19 cellular contexts compared by ENCODE assay signal in genomic region chr19:49020342-49020741, GRCh38. TPM values are rescaled to one million over a fixed set of nuclear protein-coding genes. Genes with fewer than 3 reads are reported as not detected.
A peak's percentile ranks its signal among the peaks of the same experiment; 100 is the strongest.
DNase-seq lines count a peak whose midpoint lies in the region; ATAC-seq and TF ChIP-seq lines count a peak whose summit lies in the region.
"Had no signal": no experiment of that assay in that cellular context is flagged by ENCODE, and none has a peak within 500 bp of the region (broad histone marks: within the 10 kb centered on the region; RNA-seq: fewer than 3 reads in every experiment).

No MANE protein-coding gene starts in this region.

- H3K36me3 ChIP-seq in BLaER1 (peaks cover 18% of the 10 kb centered on the region), OCI-LY7 (ENCODE audit: insufficient read depth, low read length) (peaks cover 11% of the 10 kb centered on the region), mucosa of descending colon (ENCODE audit: low read depth) (no peaks in the 10 kb centered on the region), upper lobe of right lung (peaks cover 4% of the 10 kb centered on the region)

- no peaks in the 10 kb centered on the region for H3K79me2 ChIP-seq in OCI-LY7 (ENCODE audit: insufficient read depth, low read depth, low read length)

- H3K27ac ChIP-seq in BLaER1 (no peak overlapping the region), OCI-LY7 (ENCODE audit: low read depth, low read length, poor library complexity, severe bottlenecking) (no peak overlapping the region), upper lobe of right lung (no peak overlapping the region)
- H3K27ac ChIP-seq: psoas muscle had no signal

- intact Hi-C loops in Calu3 (cut with micrococcal nuclease; ENCODE audit: unreplicated experiment), result no loop called here
- intact Hi-C loops in OCI-LY7 (cut with micrococcal nuclease; ENCODE audit: unreplicated experiment), result no loop called here
- intact Hi-C loops in mucosa of descending colon (cut with DNase I, micrococcal nuclease), result no loop called here
- intact Hi-C loops in upper lobe of right lung (cut with DNase I), result no loop called here

- POLR2A ChIA-PET in OCI-LY7 (lab: Charles Lee), result interaction anchor here (1.1 to 1.6 kb wide), 2 partner anchors 27 to 54 kb away, joined by 3 to 5 read pairs; partner anchors contain the start of genes GYS1 and RUVBL2

- CTCF ChIA-PET in Calu3 (lab: Charles Lee) (interaction anchor here (1.7 kb wide), 1 partner anchor 36 kb away, joined by 7 read pairs; no protein-coding TSS in a partner anchor), OCI-LY7 (lab: Charles Lee; ENCODE audit: unreplicated experiment) (no interaction called here)

- DNase-seq in Calu3, result no peak
- DNase-seq in OCI-LY7 (ENCODE audit: low spot score), result no peak
- DNase-seq in immature natural killer cell, result no peak
- DNase-seq in mucosa of descending colon, result no peak
- no peak for DNase-seq in upper lobe of right lung
- DNase-seq in CD1c-positive myeloid dendritic cell (ENCODE audit: extremely low spot score), result no peak
- DNase-seq: activated CD8-positive, alpha-beta memory T cell treated with anti-CD3 and anti-CD28 coated beads, Interleukin-2, amount 50 U/mL, for 48 hours; activated naive CD4-positive, alpha-beta T cell treated with Interleukin-2 at 50 U/mL for 16 hours; AML-193; cortex of kidney; DMS79 treated with DMSO at 0.1 percent for 48 hours; NCI-H2081; psoas muscle; stimulated activated CD4-positive, alpha-beta T cell treated with anti-CD3 and anti-CD28 coated beads, Interleukin-12 subunit alpha, Interleukin-12 subunit beta, amount 100 ng/mL, for 4 hours had no signal

- no peaks in the 10 kb centered on the region for H3K9me3 Mint-ChIP-seq in Calu3 (ENCODE audit: low read depth, unreplicated experiment)
- H3K9me3 Mint-ChIP-seq in immature natural killer cell, result no peaks in the 10 kb centered on the region

- H3K4me1 Mint-ChIP-seq in Calu3 (ENCODE audit: low read depth, unreplicated experiment) (peaks cover 30% of the 10 kb centered on the region), immature natural killer cell (peaks cover 25 to 26% of the 10 kb centered on the region in 2 donors)

- H3K4me3 ChIP-seq in BLaER1, result no peak overlapping the region
- no peak overlapping the region for H3K4me3 ChIP-seq in OCI-LY7 (ENCODE audit: low read depth, low read length, poor library complexity, severe bottlenecking)
- H3K4me3 ChIP-seq in mucosa of descending colon, result no peak overlapping the region
- H3K4me3 ChIP-seq in upper lobe of right lung, result no peak overlapping the region

- H3K27me3 ChIP-seq in BLaER1 (peaks cover 42% of the 10 kb centered on the region), upper lobe of right lung (no peaks in the 10 kb centered on the region)

- H3K9me2 ChIP-seq in OCI-LY7 (ENCODE audit: insufficient read depth, low read length), result no peaks in the 10 kb centered on the region

- peak overlapping the region; percentile 62 for H3K4me3 Mint-ChIP-seq in Calu3 (ENCODE audit: low read depth, unreplicated experiment)
- H3K4me3 Mint-ChIP-seq in immature natural killer cell, result peak overlapping the region in 3 of 5 donors; percentile 9 to 84 (median 20)

- H4K20me1 ChIP-seq in BLaER1, result peaks cover 36% of the 10 kb centered on the region
- no peaks in the 10 kb centered on the region for H4K20me1 ChIP-seq in OCI-LY7 (ENCODE audit: insufficient read depth, low read length)

- H3K4me2 ChIP-seq in BLaER1, result peak overlapping the region; percentile 91
- peak overlapping the region; percentile 17; the same call in 1 of the 2 replicates for H3K4me2 ChIP-seq in OCI-LY7 (ENCODE audit: low read length)

- H3K27me3 Mint-ChIP-seq in Calu3 (ENCODE audit: unreplicated experiment), result peaks cover 28% of the 10 kb centered on the region
- peaks cover 0 to 11% (median 0%) of the 10 kb centered on the region in 3 donors for H3K27me3 Mint-ChIP-seq in immature natural killer cell (ENCODE audit: low read depth in 3 of 3)

- H3K27ac Mint-ChIP-seq in Calu3 (ENCODE audit: unreplicated experiment) (no peak overlapping the region), immature natural killer cell (no peak overlapping the region)

- ATAC-seq in mucosa of descending colon, result no peak
- ATAC-seq in upper lobe of right lung, result no peak

- H3K36me3 Mint-ChIP-seq in Calu3 (ENCODE audit: insufficient read depth, unreplicated experiment) (peaks cover 46% of the 10 kb centered on the region), immature natural killer cell (no peaks in the 10 kb centered on the region)

- no peak overlapping the region for H2AFZ ChIP-seq in OCI-LY7 (ENCODE audit: low read length)

- no peak overlapping the region for H3K9ac ChIP-seq in BLaER1

- H3K4me1 ChIP-seq in BLaER1 (peaks cover 44% of the 10 kb centered on the region), OCI-LY7 (ENCODE audit: insufficient read depth, low read length, poor library complexity, severe bottlenecking) (peaks cover 43% of the 10 kb centered on the region), mucosa of descending colon (ENCODE audit: low read depth) (peaks cover 12% of the 10 kb centered on the region), upper lobe of right lung (peaks cover 26% of the 10 kb centered on the region)

- TF ChIP-seq CTCF in Calu3 (IDR thresholded peaks at IDR 0.05; ENCODE audit: unreplicated experiment), result no peak
- no peak for TF ChIP-seq CTCF in OCI-LY7 (conservative IDR thresholded peaks at IDR 0.05; ENCODE audit: low read length)
- no peak for TF ChIP-seq CTCF in mucosa of descending colon (IDR thresholded peaks at IDR 0.05)
- no peak for TF ChIP-seq CTCF in upper lobe of right lung (IDR thresholded peaks at IDR 0.05)

- no peaks in the 10 kb centered on the region for H3K9me3 ChIP-seq in BLaER1
- H3K9me3 ChIP-seq in OCI-LY7 (ENCODE audit: low read length), result no peaks in the 10 kb centered on the region
- H3K9me3 ChIP-seq in mucosa of descending colon, result no peaks in the 10 kb centered on the region
- no peaks in the 10 kb centered on the region for H3K9me3 ChIP-seq in upper lobe of right lung
- H3K9me3 ChIP-seq: psoas muscle had no signal

- BruUV-seq in Calu3 (replicated peaks; lab: Mats Ljungman, UMichigan) (no TSS peak), OCI-LY7 (replicated peaks; lab: Mats Ljungman, UMichigan) (no TSS peak)

RNA-seq across cellular contexts. Expression of gene LHB, which starts 3.5 kb away (rescaled TPM):
- total RNA-seq in Calu3 (2022) (1.1 TPM in 1 of 2 replicates, not detected in the other), OCI-LY7 (2022) (not detected in 2 replicates), mucosa of descending colon (under 1 TPM in 1 of 3 donors, not detected in 2; 0.65 TPM), upper lobe of right lung (not detected)
- 1.1 TPM in 1 of 2 replicates, not detected in the other for total RNA-seq in OCI-LY7 (2014; rRNA removed; shearing (Covaris generic))
- not detected for polyA plus RNA-seq in immature natural killer cell
- total RNA-seq: HT1080; psoas muscle; T-helper 2 cell treated with Interferon-gamma antibody and Interleukin-4, amounts not matched to agents 100 ng/mL and 5 ng/mL, for 36 hours had no signal

RNA-seq across cellular contexts. Expression of gene CGB3, which starts 3.8 kb away (rescaled TPM):
- total RNA-seq in Calu3 (2022) (1.1 TPM in 1 of 2 replicates, not detected in the other), OCI-LY7 (2022) (not detected in 2 replicates), mucosa of descending colon (not detected), upper lobe of right lung (not detected)
- total RNA-seq in OCI-LY7 (2014; rRNA removed; shearing (Covaris generic)), result not detected in 2 replicates
- polyA plus RNA-seq in immature natural killer cell, result not detected
- total RNA-seq: HT1080; kidney epithelial cell; psoas muscle; T-helper 2 cell treated with Interferon-gamma antibody and Interleukin-4, amounts not matched to agents 100 ng/mL and 5 ng/mL, for 36 hours had no signal
- polyA plus RNA-seq: esophagus, psoas muscle had no signal

RNA-seq across cellular contexts. Expression of gene CGB2, which starts 11.3 kb away (rescaled TPM):
- total RNA-seq in Calu3 (2022), result 0.52 TPM in 1 of 2 replicates, not detected in the other
- total RNA-seq in OCI-LY7 (2014; rRNA removed; shearing (Covaris generic)), result not detected in 2 replicates
- total RNA-seq in OCI-LY7 (2022), result not detected in 2 replicates
- not detected for polyA plus RNA-seq in immature natural killer cell
- not detected for total RNA-seq in mucosa of descending colon
- not detected for total RNA-seq in upper lobe of right lung
- total RNA-seq: psoas muscle; T-helper 2 cell treated with Interferon-gamma antibody and Interleukin-4, amounts not matched to agents 100 ng/mL and 5 ng/mL, for 36 hours had no signal
- polyA plus RNA-seq: esophagus had no signal

RNA-seq across cellular contexts. Expression of gene CGB1, which starts 16.4 kb away (rescaled TPM):
- total RNA-seq in Calu3 (2022) (not detected in 2 replicates), OCI-LY7 (2022) (not detected in 2 replicates), mucosa of descending colon (not detected), upper lobe of right lung (not detected)
- not detected in 2 replicates for total RNA-seq in OCI-LY7 (2014; rRNA removed; shearing (Covaris generic))
- polyA plus RNA-seq in immature natural killer cell, result not detected
- total RNA-seq: HT1080; psoas muscle; T-helper 2 cell treated with Interferon-gamma antibody and Interleukin-4, amounts not matched to agents 100 ng/mL and 5 ng/mL, for 36 hours had no signal
- polyA plus RNA-seq: esophagus, psoas muscle had no signal

RNA-seq across cellular contexts. Expression of gene CGB5, which starts 23.3 kb away (rescaled TPM):
- total RNA-seq in Calu3 (2022) (2.6 and 3.3 TPM in 2 replicates), OCI-LY7 (2022) (not detected in 2 replicates), mucosa of descending colon (not detected), upper lobe of right lung (not detected)
- total RNA-seq in OCI-LY7 (2014; rRNA removed; shearing (Covaris generic)), result not detected in 2 replicates
- polyA plus RNA-seq in immature natural killer cell, result not detected
- total RNA-seq: kidney epithelial cell; psoas muscle; T-helper 2 cell treated with Interferon-gamma antibody and Interleukin-4, amounts not matched to agents 100 ng/mL and 5 ng/mL, for 36 hours had no signal
